18 cellular contexts compared by ENCODE assay signal in genomic region chr2:240290432-240291336, GRCh38.
"Had no signal": no experiment of that assay in that cellular context is flagged by ENCODE, and none has a peak within 500 bp of the region (broad histone marks: within the 10 kb centered on the region; RNA-seq: fewer than 3 reads in every experiment).

No MANE protein-coding gene starts in this region.

- H3K27me3 Mint-ChIP-seq: stimulated activated naive CD8-positive, alpha-beta T cell treated with anti-CD3 and anti-CD28 coated beads, Interleukin-15, Interleukin-2, amounts not matched to agents 100 ng/mL and 50 ng/mL, for 24 hours had no signal

- H3K36me3 Mint-ChIP-seq: activated naive CD8-positive, alpha-beta T cell treated with anti-CD3 and anti-CD28 coated beads, Interleukin-2, amount 10 ng/mL, durations not matched to agents 7 days and 5 days had no signal

- H3K27me3 ChIP-seq: cardiac muscle cell, SJSA1, thyroid gland had no signal

- H3K36me3 ChIP-seq: cardiac muscle cell, prostate gland, SJSA1, thyroid gland had no signal

- H3K9me3 ChIP-seq: prostate gland, SJSA1, thyroid gland had no signal

- H3K27ac Mint-ChIP-seq: activated naive CD4-positive, alpha-beta T cell treated with anti-CD3 and anti-CD28 coated beads for 36 hours; activated naive CD8-positive, alpha-beta T cell treated with anti-CD3 and anti-CD28 coated beads, Interleukin-2, amount 10 ng/mL, durations not matched to agents 7 days and 5 days; activated T-helper 2 cell treated with anti-CD3 and anti-CD28 coated beads, Interferon-gamma antibody, Interleukin-2, Interleukin-4, amounts not matched to agents 10 μg/mL and 5 μg/mL and 100 μg/mL, durations not matched to agents 14 hours and 24 hours and 36 hours; nephron progenitor cell; stimulated activated naive CD8-positive, alpha-beta T cell treated with anti-CD3 and anti-CD28 coated beads, Interleukin-15, Interleukin-2, amounts not matched to agents 100 ng/mL and 50 ng/mL, for 24 hours had no signal

- H3K4me3 ChIP-seq: cardiac muscle cell, prostate gland, SJSA1, thyroid gland had no signal

- DNase-seq: activated CD4-positive, alpha-beta T cell treated with anti-CD3 and anti-CD28 coated beads, Interleukin-2, amount 50 U/mL, for 48 hours; activated naive CD4-positive, alpha-beta T cell treated with anti-CD3 and anti-CD28 coated beads for 36 hours; activated naive CD8-positive, alpha-beta T cell treated with anti-CD3 and anti-CD28 coated beads, Interleukin-2, amount 10 ng/mL, durations not matched to agents 7 days and 5 days; effector memory CD4-positive, alpha-beta T cell; foreskin melanocyte; glutamatergic neuron; hippocampal formation; left cardiac atrium; nephron progenitor cell; stimulated activated CD4-positive, alpha-beta T cell treated with anti-CD3 and anti-CD28 coated beads, Interleukin-12 subunit alpha, Interleukin-12 subunit beta, amount 100 ng/mL, for 4 hours; substantia nigra; T-helper 9 cell; thyroid gland had no signal

- H3K4me3 Mint-ChIP-seq: activated naive CD4-positive, alpha-beta T cell treated with anti-CD3 and anti-CD28 coated beads for 36 hours; activated naive CD8-positive, alpha-beta T cell treated with anti-CD3 and anti-CD28 coated beads, Interleukin-2, amount 10 ng/mL, durations not matched to agents 7 days and 5 days; nephron progenitor cell; stimulated activated naive CD8-positive, alpha-beta T cell treated with anti-CD3 and anti-CD28 coated beads, Interleukin-15, Interleukin-2, amounts not matched to agents 100 ng/mL and 50 ng/mL, for 24 hours had no signal

- ATAC-seq: left cardiac atrium had no signal

- H3K4me1 Mint-ChIP-seq: activated naive CD8-positive, alpha-beta T cell treated with anti-CD3 and anti-CD28 coated beads, Interleukin-2, amount 10 ng/mL, durations not matched to agents 7 days and 5 days had no signal

- H3K4me1 ChIP-seq: prostate gland, SJSA1, thyroid gland had no signal

- H3K9me3 Mint-ChIP-seq: activated naive CD4-positive, alpha-beta T cell treated with anti-CD3 and anti-CD28 coated beads for 36 hours; activated naive CD8-positive, alpha-beta T cell treated with anti-CD3 and anti-CD28 coated beads, Interleukin-2, amount 10 ng/mL, durations not matched to agents 7 days and 5 days; activated T-helper 2 cell treated with anti-CD3 and anti-CD28 coated beads, Interferon-gamma antibody, Interleukin-2, Interleukin-4, amounts not matched to agents 10 μg/mL and 5 μg/mL and 100 μg/mL, durations not matched to agents 14 hours and 24 hours and 36 hours; nephron progenitor cell; stimulated activated naive CD8-positive, alpha-beta T cell treated with anti-CD3 and anti-CD28 coated beads, Interleukin-15, Interleukin-2, amounts not matched to agents 100 ng/mL and 50 ng/mL, for 24 hours had no signal

- H3K27ac ChIP-seq: cardiac muscle cell, prostate gland, SJSA1, thyroid gland had no signal
